ENCODE assay signal across 14 cellular contexts in genomic region chr12:46493352-46494209, GRCh38.
DNase-seq lines count a peak whose midpoint lies in the region; FAIRE-seq lines count a peak whose summit lies in the region.
"Had no signal": no experiment of that assay in that cellular context is flagged by ENCODE, and none has a peak within 500 bp of the region (broad histone marks: within the 10 kb centered on the region; RNA-seq: fewer than 3 reads in every experiment).

No MANE protein-coding gene starts in this region.

- H3K4me1 ChIP-seq in adipocyte (ENCODE audit: control insufficient read depth, insufficient read depth, low read length) (peaks cover 55% of the 10 kb centered on the region), iPS-18a (ENCODE audit: control insufficient read depth, low read depth, low read length) (peaks cover 17% of the 10 kb centered on the region)

- in situ Hi-C loops in KBM-7 (cut with MboI; ENCODE audit: low pct_unique_long_range_greater_than_20kb, low sequenced_read_pairs): no loop called here

- DNase-seq in HTR-8/SVneo (ENCODE audit: insufficient read length, low spot score) (no peak), adipocyte (ENCODE audit: low read depth) (no peak), KBM-7 (no peak), occipital lobe (lab: John Stamatoyannopoulos, UW) (no peak)
- DNase-seq in activated CD4-positive, alpha-beta memory T cell treated with anti-CD3 and anti-CD28 coated beads, Interleukin-2, amount 10 ng/mL, durations not matched to agents 7 days and 5 days: no peak
- no peak for DNase-seq in T-helper 2 cell treated with Interferon-gamma antibody and Interleukin-4, amounts not matched to agents 5 μg/mL and 100 μg/mL, for 36 hours (ENCODE audit: low spot score)
- DNase-seq: anterior cingulate cortex, DMS79 treated with DMSO at 0.1 percent for 48 hours, NCI-H524 had no signal

- FAIRE-seq in HTR-8/SVneo (lab: Jason Lieb, UNC): peak; percentile 63
- FAIRE-seq: frontal cortex had no signal

- H3K27me3 ChIP-seq in adipocyte (replicated peaks; ENCODE audit: control insufficient read depth, insufficient read depth, low read length) (no peaks in the 10 kb centered on the region), iPS-18a (ENCODE audit: control insufficient read depth, insufficient read depth, low read length) (no peaks in the 10 kb centered on the region)

- H3K4me3 ChIP-seq in adipocyte (ENCODE audit: low read length): peak overlapping the region; percentile 75
- peak overlapping the region; percentile 18 for H3K4me3 ChIP-seq in iPS-18a (ENCODE audit: low read length)
- H3K4me3 ChIP-seq: skin epidermis had no signal

- H3K27ac Mint-ChIP-seq in activated CD4-positive, alpha-beta memory T cell treated with anti-CD3 and anti-CD28 coated beads, Interleukin-2, amount 10 ng/mL, durations not matched to agents 7 days and 5 days: no peak overlapping the region
- no peak overlapping the region for H3K27ac Mint-ChIP-seq in T-helper 2 cell treated with Interferon-gamma antibody and Interleukin-4, amounts not matched to agents 5 μg/mL and 100 μg/mL, for 36 hours

- no peaks in the 10 kb centered on the region for H3K27me3 Mint-ChIP-seq in activated CD4-positive, alpha-beta memory T cell treated with anti-CD3 and anti-CD28 coated beads, Interleukin-2, amount 10 ng/mL, durations not matched to agents 7 days and 5 days
- no peaks in the 10 kb centered on the region for H3K27me3 Mint-ChIP-seq in T-helper 2 cell treated with Interferon-gamma antibody and Interleukin-4, amounts not matched to agents 5 μg/mL and 100 μg/mL, for 36 hours (ENCODE audit: low read depth)

- no peaks in the 10 kb centered on the region for H3K9me3 Mint-ChIP-seq in activated CD4-positive, alpha-beta memory T cell treated with anti-CD3 and anti-CD28 coated beads, Interleukin-2, amount 10 ng/mL, durations not matched to agents 7 days and 5 days
- no peaks in the 10 kb centered on the region for H3K9me3 Mint-ChIP-seq in T-helper 2 cell treated with Interferon-gamma antibody and Interleukin-4, amounts not matched to agents 5 μg/mL and 100 μg/mL, for 36 hours

- H3K9me3 ChIP-seq in adipocyte (ENCODE audit: control insufficient read depth, low read length) (no peaks in the 10 kb centered on the region), iPS-18a (ENCODE audit: control insufficient read depth, low read depth, low read length) (no peaks in the 10 kb centered on the region)

- H3K9ac ChIP-seq in adipocyte (ENCODE audit: low read length) (peak overlapping the region; percentile 85), iPS-18a (ENCODE audit: low read length) (no peak overlapping the region)
- H3K9ac ChIP-seq: KMS-11 had no signal

- CTCF ChIA-PET in activated CD4-positive, alpha-beta memory T cell treated with anti-CD3 and anti-CD28 coated beads, Interleukin-2, amount 10 ng/mL, durations not matched to agents 7 days and 5 days (lab: Charles Lee): no interaction called here

- H3K36me3 ChIP-seq in adipocyte (ENCODE audit: control insufficient read depth, insufficient read depth, low read length, severe bottlenecking) (no peaks in the 10 kb centered on the region), iPS-18a (ENCODE audit: control insufficient read depth, low read depth, low read length) (no peaks in the 10 kb centered on the region)

- peaks cover under 1% of the 10 kb centered on the region for H3K36me3 Mint-ChIP-seq in activated CD4-positive, alpha-beta memory T cell treated with anti-CD3 and anti-CD28 coated beads, Interleukin-2, amount 10 ng/mL, durations not matched to agents 7 days and 5 days (ENCODE audit: low read depth)
- peaks cover 12% of the 10 kb centered on the region for H3K36me3 Mint-ChIP-seq in T-helper 2 cell treated with Interferon-gamma antibody and Interleukin-4, amounts not matched to agents 5 μg/mL and 100 μg/mL, for 36 hours (ENCODE audit: low read depth)

- H3K27ac ChIP-seq in iPS-18a (ENCODE audit: low read length) (peak overlapping the region; percentile 32), temporal lobe (ENCODE audit: low read depth, low read length) (peak overlapping the region; percentile 19)
- H3K27ac ChIP-seq: KMS-11 had no signal

- no peaks in the 10 kb centered on the region for H3K4me1 Mint-ChIP-seq in activated CD4-positive, alpha-beta memory T cell treated with anti-CD3 and anti-CD28 coated beads, Interleukin-2, amount 10 ng/mL, durations not matched to agents 7 days and 5 days
- peaks cover 3% of the 10 kb centered on the region for H3K4me1 Mint-ChIP-seq in T-helper 2 cell treated with Interferon-gamma antibody and Interleukin-4, amounts not matched to agents 5 μg/mL and 100 μg/mL, for 36 hours (ENCODE audit: low read depth)

- POLR2A ChIA-PET in activated CD4-positive, alpha-beta memory T cell treated with anti-CD3 and anti-CD28 coated beads, Interleukin-2, amount 10 ng/mL, durations not matched to agents 7 days and 5 days (lab: Charles Lee): no interaction called here

- H3K4me3 Mint-ChIP-seq in activated CD4-positive, alpha-beta memory T cell treated with anti-CD3 and anti-CD28 coated beads, Interleukin-2, amount 10 ng/mL, durations not matched to agents 7 days and 5 days: no peak overlapping the region
- no peak overlapping the region for H3K4me3 Mint-ChIP-seq in T-helper 2 cell treated with Interferon-gamma antibody and Interleukin-4, amounts not matched to agents 5 μg/mL and 100 μg/mL, for 36 hours
